Comparison of ENCODE assay signal across 8 cellular contexts in genomic region chr14:63478024-63478423, GRCh38.
DNase-seq lines count a peak whose midpoint lies in the region; ATAC-seq and TF ChIP-seq lines count a peak whose summit lies in the region.
"Had no signal": no experiment of that assay in that cellular context is flagged by ENCODE, and none has a peak within 500 bp of the region (broad histone marks: within the 10 kb centered on the region; RNA-seq: fewer than 3 reads in every experiment).

No MANE protein-coding gene starts in this region.

- H3K27ac Mint-ChIP-seq in natural killer cell treated with Interleukin-12 subunit alpha and Interleukin-12 subunit beta and Interleukin-15 and Interleukin-18, amount 100 ng/mL, for 72 hours, result peak overlapping the region; percentile 82 to 95

- H3K9me3 Mint-ChIP-seq in natural killer cell treated with Interleukin-12 subunit alpha and Interleukin-12 subunit beta and Interleukin-15 and Interleukin-18, amount 100 ng/mL, for 72 hours, result no peaks in the 10 kb centered on the region

- peaks cover 9% of the 10 kb centered on the region for H4K20me1 ChIP-seq in hepatocyte (ENCODE audit: insufficient read depth, poor library complexity, severe bottlenecking)

- ATAC-seq in GM19025 (IDR thresholded peaks at IDR 0.05; ENCODE audit: low read depth, unreplicated experiment) (peak; percentile 73), HG02763 (IDR thresholded peaks at IDR 0.05; ENCODE audit: unreplicated experiment) (peak; percentile 71)
- peak; percentile 92 for ATAC-seq in natural killer cell treated with Interleukin-12 subunit alpha and Interleukin-12 subunit beta and Interleukin-15 and Interleukin-18, amount 100 ng/mL, for 72 hours

- peaks cover 89% of the 10 kb centered on the region for H3K79me2 ChIP-seq in hepatocyte

- H3K36me3 Mint-ChIP-seq in natural killer cell treated with Interleukin-12 subunit alpha and Interleukin-12 subunit beta and Interleukin-15 and Interleukin-18, amount 100 ng/mL, for 72 hours, result no peaks in the 10 kb centered on the region

- H3K4me3 ChIP-seq in SJCRH30 (no peak overlapping the region), hepatocyte (no peak overlapping the region)

- DNase-seq in OCI-M1 (lab: John Stamatoyannopoulos, UW) (peak; percentile 67), SJCRH30 (no peak), hepatocyte (ENCODE audit: low spot score) (no peak), KBM-7 (no peak)
- peak; percentile 82 for DNase-seq in natural killer cell treated with Interleukin-12 subunit alpha and Interleukin-12 subunit beta and Interleukin-15 and Interleukin-18, amount 100 ng/mL, for 72 hours (ENCODE audit: low spot score)
- DNase-seq: NCI-H1417 treated with DMSO at 0.1 percent for 48 hours had no signal

- H3K9me2 ChIP-seq in hepatocyte (replicated peaks; ENCODE audit: insufficient read depth), result no peaks in the 10 kb centered on the region

- H3K9me3 ChIP-seq in SJCRH30 (replicated peaks) (no peaks in the 10 kb centered on the region), hepatocyte (ENCODE audit: low read depth) (no peaks in the 10 kb centered on the region)

- no peaks in the 10 kb centered on the region for H3K27me3 Mint-ChIP-seq in natural killer cell treated with Interleukin-12 subunit alpha and Interleukin-12 subunit beta and Interleukin-15 and Interleukin-18, amount 100 ng/mL, for 72 hours

- H3K27ac ChIP-seq in SJCRH30 (no peak overlapping the region), hepatocyte (no peak overlapping the region)

- WGBS in hepatocyte (ENCODE audit: low lambda C conversion rate, missing lambda C conversion rate), result 93% methylated on average over 2 of the region's 2 CpGs

- H3K36me3 ChIP-seq in SJCRH30 (no peaks in the 10 kb centered on the region), hepatocyte (replicated peaks; ENCODE audit: insufficient read depth, low read depth) (no peaks in the 10 kb centered on the region)

- H3K4me1 ChIP-seq in SJCRH30 (no peaks in the 10 kb centered on the region), hepatocyte (ENCODE audit: insufficient read depth) (peaks cover 8% of the 10 kb centered on the region)

- peaks cover 25 to 32% of the 10 kb centered on the region in 2 donors for H3K4me1 Mint-ChIP-seq in natural killer cell treated with Interleukin-12 subunit alpha and Interleukin-12 subunit beta and Interleukin-15 and Interleukin-18, amount 100 ng/mL, for 72 hours (ENCODE audit: low read depth in 2 of 2)

- H3K4me3 Mint-ChIP-seq in natural killer cell treated with Interleukin-12 subunit alpha and Interleukin-12 subunit beta and Interleukin-15 and Interleukin-18, amount 100 ng/mL, for 72 hours, result peak overlapping the region; percentile 82

- no peak overlapping the region for H2AFZ ChIP-seq in hepatocyte

- H3K27me3 ChIP-seq in SJCRH30, result no peaks in the 10 kb centered on the region
- no peaks in the 10 kb centered on the region for H3K27me3 ChIP-seq in hepatocyte

- in situ Hi-C loops in KBM-7 (cut with MboI; ENCODE audit: low pct_unique_long_range_greater_than_20kb, low sequenced_read_pairs), result no loop called here

- TF ChIP-seq CTCF in hepatocyte (IDR thresholded peaks at IDR 0.05; ENCODE audit: poor library complexity), result no peak

- H3K4me2 ChIP-seq in hepatocyte, result no peak overlapping the region

Comparison
In these comparisons a context has a peak if more than half of its experiments do, and no peak if none do; other contexts are left out.
1. DNase-seq: peak in OCI-M1 (single experiment) and natural killer cell treated with Interleukin-12 subunit alpha and Interleukin-12 subunit beta and Interleukin-15 and Interleukin-18, amount 100 ng/mL, for 72 hours (single experiment); none in SJCRH30 (0 of 2), hepatocyte (single experiment) and KBM-7 (single experiment).
2. Peak in every context shown above with its lines, with median percentiles within 50 percentile points of each other: ATAC-seq.